In the genomic region with DNA sequence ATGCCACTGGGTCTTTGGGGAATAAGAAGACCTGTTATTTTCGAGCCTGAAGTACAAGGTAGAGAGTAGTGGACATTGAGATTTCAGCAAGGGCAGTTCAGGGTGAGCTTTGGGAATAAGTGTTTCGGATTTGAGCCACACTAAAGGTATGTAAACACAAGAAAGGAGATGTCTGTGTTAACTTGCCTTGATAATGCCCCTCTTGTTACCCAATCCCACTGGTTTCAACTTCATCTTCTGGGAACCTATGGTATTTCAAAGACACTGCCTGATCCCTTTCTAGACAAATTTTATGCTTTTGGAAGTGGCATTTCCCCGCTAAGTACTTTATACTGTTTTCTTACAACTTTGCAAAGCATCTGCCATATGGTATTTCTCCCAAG, we compare ENCODE assay signal across 9 cellular contexts.
DNase-seq lines count a peak whose midpoint lies in the region; ATAC-seq and TF ChIP-seq lines count a peak whose summit lies in the region.
"Had no signal": no experiment of that assay in that cellular context is flagged by ENCODE, and none has a peak within 500 bp of the region (broad histone marks: within the 10 kb centered on the region; RNA-seq: fewer than 3 reads in every experiment).

No MANE protein-coding gene starts in this region.

- no peak for ATAC-seq in CD4-positive, alpha-beta T cell (ENCODE audit: poor library complexity)
- ATAC-seq in psoas muscle (no peak), GM18870 (IDR thresholded peaks at IDR 0.05; ENCODE audit: unreplicated experiment) (no peak)
- ATAC-seq: stimulated activated naive B cell treated with anti-CD40 and anti-IgM and Interleukin-4, amounts not matched to agents 10 μg/mL and 1 μg/mL and 100 μg/mL, for 72 hours had no signal

- no peaks in the 10 kb centered on the region for H3K9me3 Mint-ChIP-seq in CD4-positive, alpha-beta T cell
- H3K9me3 Mint-ChIP-seq in HFFc6 = no peaks in the 10 kb centered on the region
- H3K9me3 Mint-ChIP-seq: stimulated activated naive B cell treated with anti-CD40 and anti-IgM and Interleukin-4, amounts not matched to agents 10 μg/mL and 1 μg/mL and 100 μg/mL, for 72 hours had no signal

- peak overlapping the region; percentile 36 for H3K4me3 Mint-ChIP-seq in CD4-positive, alpha-beta T cell
- peak overlapping the region; percentile 60; the same call in 1 of the 2 replicates for H3K4me3 Mint-ChIP-seq in HFFc6
- H3K4me3 Mint-ChIP-seq: stimulated activated naive B cell treated with anti-CD40 and anti-IgM and Interleukin-4, amounts not matched to agents 10 μg/mL and 1 μg/mL and 100 μg/mL, for 72 hours had no signal

- H3K4me1 Mint-ChIP-seq in CD4-positive, alpha-beta T cell (ENCODE audit: low read depth) = peaks cover 32% of the 10 kb centered on the region
- H3K4me1 Mint-ChIP-seq in HFFc6 (ENCODE audit: low read depth) = peaks cover 22% of the 10 kb centered on the region
- H3K4me1 Mint-ChIP-seq: stimulated activated naive B cell treated with anti-CD40 and anti-IgM and Interleukin-4, amounts not matched to agents 10 μg/mL and 1 μg/mL and 100 μg/mL, for 72 hours had no signal

- no peaks in the 10 kb centered on the region for H3K27me3 Mint-ChIP-seq in CD4-positive, alpha-beta T cell
- peaks cover 14% of the 10 kb centered on the region for H3K27me3 Mint-ChIP-seq in HFFc6 (ENCODE audit: insufficient read depth)

- no peak for TF ChIP-seq CTCF in CD4-positive, alpha-beta T cell (IDR thresholded peaks at IDR 0.05)
- TF ChIP-seq CTCF in HFFc6 (IDR thresholded peaks at IDR 0.05) (no peak), psoas muscle (IDR thresholded peaks at IDR 0.05) (no peak)

- H3K27ac Mint-ChIP-seq in CD4-positive, alpha-beta T cell = peak overlapping the region; percentile 90
- no peak overlapping the region for H3K27ac Mint-ChIP-seq in HFFc6
- H3K27ac Mint-ChIP-seq: stimulated activated naive B cell treated with anti-CD40 and anti-IgM and Interleukin-4, amounts not matched to agents 10 μg/mL and 1 μg/mL and 100 μg/mL, for 72 hours had no signal

- H3K4me3 ChIP-seq in duodenal mucosa (ENCODE audit: low read depth in 1 of 2, low read length in 2 of 2) (no peak overlapping the region), psoas muscle (no peak overlapping the region)

- POLR2A ChIA-PET in CD4-positive, alpha-beta T cell (lab: Charles Lee) = interaction anchor here (0.9 to 1.6 kb wide), 7 partner anchors 8 to 92 kb away, joined by 3 to 19 read pairs (median 6); no protein-coding TSS in a partner anchor

- H3K9me3 ChIP-seq in CD4-positive, alpha-beta T cell (ENCODE audit: control insufficient read depth, low read length) = no peaks in the 10 kb centered on the region
- no peaks in the 10 kb centered on the region for H3K9me3 ChIP-seq in duodenal mucosa (ENCODE audit: control insufficient read depth in 1 of 2, low read length in 2 of 2)
- no peaks in the 10 kb centered on the region for H3K9me3 ChIP-seq in psoas muscle

- H3K27me3 ChIP-seq in CD4-positive, alpha-beta T cell (ENCODE audit: control insufficient read depth, insufficient read depth, low read length) = no peaks in the 10 kb centered on the region
- H3K27me3 ChIP-seq in duodenal mucosa (ENCODE audit: control insufficient read depth in 1 of 2, insufficient read depth in 2 of 2, low read length in 2 of 2) = no peaks in the 10 kb centered on the region
- H3K27me3 ChIP-seq in psoas muscle (ENCODE audit: insufficient read depth in 3 of 3, low read length in 2 of 3) = peaks cover 0 to 4% (median 0%) of the 10 kb centered on the region in 3 donors

- peak overlapping the region in 1 of 2 donors; percentile 18 for H3K9ac ChIP-seq in duodenal mucosa (ENCODE audit: low read depth in 1 of 2, low read length in 2 of 2)

- WGBS in psoas muscle, 3 donors = 48 to 72% (median 61%) methylated on average over 3 of the region's 3 CpGs

- intact Hi-C loops in CD4-positive, alpha-beta T cell (cut with DNase I, micrococcal nuclease) = no loop called here
- intact Hi-C loops in psoas muscle (cut with DNase I) = no loop called here

- no peaks in the 10 kb centered on the region for H3K36me3 Mint-ChIP-seq in CD4-positive, alpha-beta T cell (ENCODE audit: low read depth)
- H3K36me3 Mint-ChIP-seq in HFFc6 (ENCODE audit: low read depth) = no peaks in the 10 kb centered on the region
- H3K36me3 Mint-ChIP-seq: stimulated activated naive B cell treated with anti-CD40 and anti-IgM and Interleukin-4, amounts not matched to agents 10 μg/mL and 1 μg/mL and 100 μg/mL, for 72 hours had no signal

- peak overlapping the region; percentile 46 for H3K27ac ChIP-seq in CD4-positive, alpha-beta T cell (ENCODE audit: low read depth, low read length)
- peak overlapping the region; percentile 10 for H3K27ac ChIP-seq in duodenal mucosa (ENCODE audit: low read depth, low read length)
- peak overlapping the region; percentile 23 for H3K27ac ChIP-seq in psoas muscle

- CTCF ChIA-PET in CD4-positive, alpha-beta T cell (lab: Charles Lee) = no interaction called here

- H3K36me3 ChIP-seq in duodenal mucosa (ENCODE audit: control insufficient read depth in 1 of 2, insufficient read depth in 2 of 2, low read length in 2 of 2) (no peaks in the 10 kb centered on the region), psoas muscle (ENCODE audit: insufficient read depth in 1 of 2, low read depth in 1 of 2) (no peaks in the 10 kb centered on the region)

- DNase-seq in CD4-positive, alpha-beta T cell = no peak
- DNase-seq in HFFc6 (no peak), psoas muscle (no peak), NCI-H1105 (lab: John Stamatoyannopoulos, UW) (no peak), ureter (ENCODE audit: low spot score) (no peak)
- DNase-seq: NCI-H1417 treated with DMSO at 0.1 percent for 48 hours; stimulated activated naive B cell treated with anti-CD40 and anti-IgM and Interleukin-4, amounts not matched to agents 10 μg/mL and 1 μg/mL and 100 μg/mL, for 72 hours had no signal

- H3K4me1 ChIP-seq in duodenal mucosa (ENCODE audit: control insufficient read depth in 1 of 2, insufficient read depth in 2 of 2, low read length in 2 of 2) (no peaks in the 10 kb centered on the region), psoas muscle (no peaks in the 10 kb centered on the region)
